ENCODE assay signal across 8 cellular contexts in genomic region chr11:102109896-102110760, GRCh38. TPM values are rescaled to one million over a fixed set of nuclear protein-coding genes. Genes with fewer than 3 reads are reported as not detected.
DNase-seq lines count a peak whose midpoint lies in the region; FAIRE-seq and TF ChIP-seq lines count a peak whose summit lies in the region.

Gene YAP1, plus strand, starts transcription at chr11:102110447. Its CDS starts 402 bp downstream, at chr11:102110849.

- no peaks in the 10 kb centered on the region for H3K9me3 ChIP-seq in kidney (ENCODE audit: control insufficient read depth in 1 of 2, low read length in 2 of 2)

- peak within 1 kb of the TSS; percentile 97 to 98 for H3K27ac ChIP-seq in kidney (ENCODE audit: low read depth in 2 of 2, low read length in 2 of 2)

- peak within 1 kb of the TSS; percentile 78 to 82 for H3K9ac ChIP-seq in kidney (ENCODE audit: low read length in 2 of 2)

- intact Hi-C loops in kidney (cut with DNase I): no loop called here

- H3K36me3 ChIP-seq in kidney (ENCODE audit: control insufficient read depth in 1 of 2, insufficient read depth in 2 of 2, low read length in 2 of 2): no peaks in the 10 kb centered on the region

- no peak for TF ChIP-seq CTCF in kidney (IDR thresholded peaks at IDR 0.05; ENCODE audit: borderline replicate concordance, extremely low read depth, insufficient read depth)

- DNase-seq in ELR (ENCODE audit: low read depth) (peak; percentile 92), GOT3 (lab: John Stamatoyannopoulos, UW) (peak; percentile 47), Kasumi-1 (lab: John Stamatoyannopoulos, UW) (peak; percentile 42 to 58), cerebellar cortex (ENCODE audit: low spot score) (peak; percentile 71), kidney (peak; percentile 96), superior temporal gyrus (ENCODE audit: extremely low spot score) (no peak)
- peak; percentile 43 for DNase-seq in activated CD4-positive, alpha-beta T cell treated with anti-CD3 and anti-CD28 coated beads for 1 hour
- peak; percentile 68 for DNase-seq in stimulated activated CD4-positive, alpha-beta T cell treated with anti-CD3 and anti-CD28 coated beads, Interleukin-12 subunit alpha, Interleukin-12 subunit beta, amount 100 ng/mL, for 4 hours

- peaks cover 2 to 8% of the 10 kb centered on the region in 2 donors for H3K4me1 ChIP-seq in kidney (ENCODE audit: control insufficient read depth in 1 of 2, insufficient read depth in 1 of 2, low read depth in 1 of 2, low read length in 2 of 2)

- H3K4me3 ChIP-seq in kidney (ENCODE audit: low read length in 2 of 2): peak within 1 kb of the TSS; percentile 66 to 74

- FAIRE-seq in kidney (lab: Jason Lieb, UNC): no peak

RNA-seq across cellular contexts. Expression of gene YAP1, which starts in this region (rescaled TPM):
- total RNA-seq in kidney: 106 TPM
- polyA plus RNA-seq in kidney (ENCODE audit: insufficient read depth, low read depth, low replicate concordance): 21.5 TPM
